19 cellular contexts compared by ENCODE assay signal in the genomic region with DNA sequence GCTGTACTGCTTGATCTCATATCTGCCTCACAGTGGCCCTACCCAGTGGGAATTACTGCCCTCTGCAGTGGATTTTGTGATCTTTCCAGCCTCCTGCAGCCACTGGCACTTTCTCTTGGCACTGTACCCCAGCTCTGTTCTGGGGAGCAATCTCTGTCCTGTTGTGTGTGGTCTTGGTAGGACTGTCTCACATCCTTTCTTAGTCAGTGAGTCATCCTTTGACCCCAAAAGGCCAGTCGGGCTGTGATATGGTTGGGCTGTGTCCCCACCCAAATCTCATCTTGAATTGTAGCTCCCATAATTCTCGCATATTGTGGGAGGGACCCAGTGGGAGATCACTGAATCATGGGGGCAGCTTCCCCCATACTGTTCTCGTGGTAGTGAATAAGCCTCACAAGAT.
"Had no signal": no experiment of that assay in that cellular context is flagged by ENCODE, and none has a peak within 500 bp of the region (broad histone marks: within the 10 kb centered on the region; RNA-seq: fewer than 3 reads in every experiment).

No MANE protein-coding gene starts in this region.

- H3K4me1 ChIP-seq: suprapubic skin had no signal

- H3K27me3 ChIP-seq: body of pancreas, suprapubic skin had no signal

- ATAC-seq: activated CD8-positive, alpha-beta T cell treated with anti-CD3 and anti-CD28 coated beads for 36 hours; body of pancreas; effector memory CD8-positive, alpha-beta T cell; left lobe of liver; natural killer cell treated with Interleukin-12 subunit alpha and Interleukin-12 subunit beta and Interleukin-15 and Interleukin-18, amount 100 ng/mL, for 72 hours; stimulated activated naive CD8-positive, alpha-beta T cell treated with anti-CD3 and anti-CD28 coated beads, Interleukin-15, amount 100 ng/mL, for 72 hours; WTC11 had no signal

- DNase-seq: activated CD4-positive, alpha-beta T cell treated with anti-CD3 and anti-CD28 coated beads for 48 hours; activated CD8-positive, alpha-beta T cell treated with anti-CD3 and anti-CD28 coated beads for 36 hours; activated naive CD4-positive, alpha-beta T cell treated with Interleukin-2 at 50 U/mL for 16 hours; activated naive CD8-positive, alpha-beta T cell treated with anti-CD3 and anti-CD28 coated beads, Interleukin-2, amount 10 ng/mL, durations not matched to agents 7 days and 5 days; activated T-cell treated with anti-CD3 and anti-CD28 coated beads, Interleukin-2, amount 50 U/mL, for 1 hour; amygdala; body of pancreas; effector memory CD8-positive, alpha-beta T cell; foreskin melanocyte; hypothalamus; islet precursor cell; occipital lobe; stimulated activated CD4-positive, alpha-beta T cell treated with anti-CD3 and anti-CD28 coated beads, Interleukin-2, amount 100 ng/mL, for 24 hours; stimulated activated naive CD8-positive, alpha-beta T cell treated with anti-CD3 and anti-CD28 coated beads, Interleukin-15, amount 100 ng/mL, for 72 hours had no signal

- H3K9me3 ChIP-seq: body of pancreas, suprapubic skin had no signal

- H3K27ac ChIP-seq: suprapubic skin had no signal

- H3K4me3 ChIP-seq: body of pancreas, lung, suprapubic skin had no signal

- H3K36me3 ChIP-seq: suprapubic skin had no signal
